Comparison of ENCODE assay signal across 8 cellular contexts in the genomic region with DNA sequence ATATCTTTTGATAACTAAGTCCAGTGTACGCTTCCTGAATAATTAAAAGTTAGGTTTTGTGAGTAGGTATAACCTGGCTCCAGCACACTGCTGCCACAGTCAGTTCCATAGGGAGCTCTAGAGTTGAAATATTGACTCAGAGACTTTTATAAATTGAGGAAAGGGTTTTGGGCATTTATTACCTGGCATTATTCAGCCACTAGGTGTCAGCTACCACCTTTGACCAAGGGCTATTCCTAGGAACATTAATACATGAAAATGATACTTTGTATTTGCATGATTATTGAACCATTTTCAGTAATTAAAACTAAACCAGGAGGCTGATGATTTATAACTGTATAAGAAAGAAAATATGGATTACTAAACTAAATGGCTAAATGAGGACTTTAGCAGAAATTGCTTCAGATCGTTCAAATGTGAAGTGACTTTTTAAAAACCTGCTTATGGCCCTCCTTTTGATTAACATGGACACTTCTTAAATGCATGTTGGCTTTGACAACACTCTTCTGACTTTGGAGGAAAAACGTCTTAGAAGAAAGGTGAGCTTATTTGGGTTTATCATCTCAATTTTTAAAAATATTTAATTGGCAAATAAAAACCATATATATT.
DNase-seq lines count a peak whose midpoint lies in the region; ATAC-seq, FAIRE-seq and TF ChIP-seq lines count a peak whose summit lies in the region.

No MANE protein-coding gene starts in this region.

- no peak overlapping the region for H3K4me2 ChIP-seq in PC-3 (ENCODE audit: low read length)

- intact Hi-C loops in PC-3 (cut with micrococcal nuclease) = loop anchor here (1.0 to 5.0 kb wide), 3 partner anchors 209 to 566 kb away; no protein-coding TSS in a partner anchor

- no peaks in the 10 kb centered on the region for H3K4me1 ChIP-seq in PC-3 (ENCODE audit: insufficient read depth, low read length)

- CTCF ChIA-PET in HEK293T (lab: Yijun Ruan, JAX) (no interaction called here), PC-3 (lab: Charles Lee) (interaction anchor here (0.7 to 1.6 kb wide), 2 partner anchors 28 to 209 kb away, joined by 3 to 9 read pairs; no protein-coding TSS in a partner anchor)

- DNase-seq in EH (ENCODE audit: low read depth) (peak; percentile 2), HEK293T (ENCODE audit: extremely low spot score) (peak; percentile 7), PC-3 (peak; percentile 42), ecto neural progenitor cell (ENCODE audit: low spot score) (no peak), KG1 (lab: John Stamatoyannopoulos, UW) (no peak), MG63 (no peak)

- H3K9me3 ChIP-seq in PC-3 (ENCODE audit: low read length) (no peaks in the 10 kb centered on the region), MG63 (no peaks in the 10 kb centered on the region)

- no peak overlapping the region for H3K9ac ChIP-seq in PC-3 (ENCODE audit: low read length)

- peak; percentile 58 for TF ChIP-seq CTCF in PC-3 (conservative IDR thresholded peaks at IDR 0.05; ENCODE audit: low read depth, low read length)

- H3K9me2 ChIP-seq in PC-3 (replicated peaks; ENCODE audit: low read length) = no peaks in the 10 kb centered on the region

- H3K27ac ChIP-seq in PC-3 (ENCODE audit: low read length) = no peak overlapping the region

- no peaks in the 10 kb centered on the region for H3F3A ChIP-seq in PC-3 (ENCODE audit: low read length, unreplicated experiment)

- POLR2A ChIA-PET in HEK293T (lab: Yijun Ruan, JAX) (no interaction called here), PC-3 (lab: Charles Lee; ENCODE audit: unreplicated experiment) (interaction anchor here (0.7 kb wide), 1 partner anchor 103 kb away, joined by 3 read pairs; no protein-coding TSS in a partner anchor)

- no peak overlapping the region for H2AFZ ChIP-seq in PC-3 (ENCODE audit: low read length)

- peak; percentile 99 for FAIRE-seq in islet of Langerhans (lab: Jason Lieb, UNC)

- no TSS peak for BruUV-seq in PC-3 (replicated peaks; lab: Mats Ljungman, UMichigan)

- H3K36me3 ChIP-seq in PC-3 (ENCODE audit: low read depth, low read length) (no peaks in the 10 kb centered on the region), MG63 (no peaks in the 10 kb centered on the region)

- H4K20me1 ChIP-seq in PC-3 (ENCODE audit: low read length) = no peaks in the 10 kb centered on the region

- no peaks in the 10 kb centered on the region for H3K79me2 ChIP-seq in PC-3 (ENCODE audit: low read length)

- H3K4me3 ChIP-seq in PC-3 (ENCODE audit: low read length) (no peak overlapping the region), MG63 (no peak overlapping the region)

- ATAC-seq in PC-3 = 0 out of 2 replicates have a peak, but pooled peaks have one; percentile 27
- ATAC-seq in HG03571 (IDR thresholded peaks at IDR 0.05; ENCODE audit: unreplicated experiment) = no peak

- H3K27me3 ChIP-seq in PC-3 (ENCODE audit: low read length) (no peaks in the 10 kb centered on the region), MG63 (no peaks in the 10 kb centered on the region)

TF ChIP-seq in HEK293T, 16 proteins besides CTCF, POLR2A, EP300 and RAD21:
- no peak for TF ChIP-seq SUZ12 (IDR thresholded peaks at IDR 0.05)
- no peak for TF ChIP-seq NFRKB (IDR thresholded peaks at IDR 0.05)
- TF ChIP-seq FOXM1 (IDR thresholded peaks at IDR 0.05; ENCODE audit: borderline replicate concordance) = no peak
- TF ChIP-seq HDGF (IDR thresholded peaks at IDR 0.05; ENCODE audit: borderline replicate concordance) = no peak

Comparison
In these comparisons a context has a peak if more than half of its experiments do, and no peak if none do; other contexts are left out.
1. DNase-seq: peak in EH (single experiment), HEK293T (single experiment) and PC-3 (single experiment); none in ecto neural progenitor cell (single experiment), KG1 (single experiment) and MG63 (single experiment).